37 cellular contexts compared by ENCODE assay signal in genomic region chr20:2335096-2335495, GRCh38. TPM values are rescaled to one million over a fixed set of nuclear protein-coding genes. Genes with fewer than 3 reads are reported as not detected.
"Had no signal": no experiment of that assay in that cellular context is flagged by ENCODE, and none has a peak within 500 bp of the region (broad histone marks: within the 10 kb centered on the region; RNA-seq: fewer than 3 reads in every experiment).

No MANE protein-coding gene starts in this region.

- H3K27ac ChIP-seq: cardiac muscle cell, Peyer's patch, RWPE1, VCaP had no signal

- H3K27me3 ChIP-seq: cardiac muscle cell, Peyer's patch had no signal

- H3K27ac Mint-ChIP-seq: activated CD4-positive, alpha-beta memory T cell treated with anti-CD3 and anti-CD28 coated beads, Interleukin-2, amount 10 ng/mL, durations not matched to agents 7 days and 5 days; activated naive CD8-positive, alpha-beta T cell treated with anti-CD3 and anti-CD28 coated beads for 36 hours; activated T-cell treated with anti-CD3 and anti-CD28 coated beads, Interleukin-2, amount 50 U/mL, for 72 hours; activated T-helper 17 cell treated with anti-CD3 and anti-CD28 coated beads, Interleukin-2, amount 50 U/mL, for 72 hours had no signal

- H3K9me3 Mint-ChIP-seq: activated CD4-positive, alpha-beta memory T cell treated with anti-CD3 and anti-CD28 coated beads, Interleukin-2, amount 10 ng/mL, durations not matched to agents 7 days and 5 days; activated naive CD8-positive, alpha-beta T cell treated with anti-CD3 and anti-CD28 coated beads for 36 hours; activated T-cell treated with anti-CD3 and anti-CD28 coated beads, Interleukin-2, amount 50 U/mL, for 72 hours; activated T-helper 17 cell treated with anti-CD3 and anti-CD28 coated beads, Interleukin-2, amount 50 U/mL, for 72 hours had no signal

- H3K4me3 ChIP-seq: cardiac muscle cell, Peyer's patch had no signal

- DNase-seq: activated CD4-positive, alpha-beta memory T cell treated with anti-CD3 and anti-CD28 coated beads, Interleukin-2, amount 10 ng/mL, durations not matched to agents 7 days and 5 days; activated CD4-positive, alpha-beta T cell treated with anti-CD3 and anti-CD28 coated beads for 1 hour; activated CD4-positive, alpha-beta T cell treated with anti-CD3 and anti-CD28 coated beads for 48 hours; activated CD4-positive, CD25-positive, alpha-beta regulatory T cell; activated effector memory CD4-positive, alpha-beta T cell treated with anti-CD3 and anti-CD28 coated beads, Interleukin-2, amount 50 U/mL, for 16 hours; activated naive CD4-positive, alpha-beta T cell; activated naive CD4-positive, alpha-beta T cell treated with anti-CD3 and anti-CD28 coated beads, Interleukin-2, amount 50 U/mL, for 16 hours; activated naive CD8-positive, alpha-beta T cell treated with anti-CD3 and anti-CD28 coated beads for 36 hours; activated T-cell treated with anti-CD3 and anti-CD28 coated beads, Interleukin-2, amount 50 U/mL, for 72 hours; amniotic stem cell; aorta; Kasumi-1; KG1; MM.1S; MV-4-11; NCI-H1092; NCI-H1436 treated with DMSO at 0.1 percent for 48 hours; NCI-H1694 treated with DMSO at 0.1 percent for 48 hours; NCI-H2029; NCI-H345; NCI-H524 treated with DMSO at 0.1 percent for 48 hours; NK-92 treated with Interleukin-12 subunit alpha and Interleukin-12 subunit beta, amount 100 ng/mL, for 24 hours; PC-3; Peyer's patch; SIG-M5; SW 1271; T-helper 1 cell; T-helper 2 cell; T-helper 9 cell had no signal

- H3K4me1 Mint-ChIP-seq: activated CD4-positive, alpha-beta memory T cell treated with anti-CD3 and anti-CD28 coated beads, Interleukin-2, amount 10 ng/mL, durations not matched to agents 7 days and 5 days; activated naive CD8-positive, alpha-beta T cell treated with anti-CD3 and anti-CD28 coated beads for 36 hours; activated T-helper 17 cell treated with anti-CD3 and anti-CD28 coated beads, Interleukin-2, amount 50 U/mL, for 72 hours had no signal

- H3K9me3 ChIP-seq: Peyer's patch had no signal

- H3K27me3 Mint-ChIP-seq: activated naive CD8-positive, alpha-beta T cell treated with anti-CD3 and anti-CD28 coated beads for 36 hours; activated T-helper 17 cell treated with anti-CD3 and anti-CD28 coated beads, Interleukin-2, amount 50 U/mL, for 72 hours had no signal

- H3K36me3 ChIP-seq: cardiac muscle cell, Peyer's patch had no signal

- H3K36me3 Mint-ChIP-seq: activated naive CD8-positive, alpha-beta T cell treated with anti-CD3 and anti-CD28 coated beads for 36 hours had no signal

- H3K4me1 ChIP-seq: Peyer's patch had no signal

- H3K4me3 Mint-ChIP-seq: activated CD4-positive, alpha-beta memory T cell treated with anti-CD3 and anti-CD28 coated beads, Interleukin-2, amount 10 ng/mL, durations not matched to agents 7 days and 5 days; activated naive CD8-positive, alpha-beta T cell treated with anti-CD3 and anti-CD28 coated beads for 36 hours; activated T-cell treated with anti-CD3 and anti-CD28 coated beads, Interleukin-2, amount 50 U/mL, for 72 hours; activated T-helper 17 cell treated with anti-CD3 and anti-CD28 coated beads, Interleukin-2, amount 50 U/mL, for 72 hours had no signal

RNA-seq across cellular contexts. Expression of gene TGM3, which starts 39.3 kb away (rescaled TPM):
- total RNA-seq: activated CD4-positive, alpha-beta memory T cell treated with anti-CD3 and anti-CD28 coated beads, Interleukin-2, amount 10 ng/mL, durations not matched to agents 7 days and 5 days; activated CD8-positive, alpha-beta memory T cell treated with anti-CD3 and anti-CD28 coated beads for 36 hours; activated naive CD8-positive, alpha-beta T cell treated with anti-CD3 and anti-CD28 coated beads for 36 hours; activated T-cell treated with anti-CD3 and anti-CD28 coated beads, Interleukin-2, amount 50 U/mL, for 72 hours; aorta; cardiac muscle cell; PC-3; Right ventricle myocardium inferior; SK-MEL-5 had no signal

RNA-seq across cellular contexts. Expression of gene TGM6, which starts 45.6 kb away (rescaled TPM):
- total RNA-seq: activated CD4-positive, alpha-beta memory T cell treated with anti-CD3 and anti-CD28 coated beads, Interleukin-2, amount 10 ng/mL, durations not matched to agents 7 days and 5 days; activated CD8-positive, alpha-beta memory T cell treated with anti-CD3 and anti-CD28 coated beads for 36 hours; activated naive CD8-positive, alpha-beta T cell treated with anti-CD3 and anti-CD28 coated beads for 36 hours; activated T-cell treated with anti-CD3 and anti-CD28 coated beads, Interleukin-2, amount 50 U/mL, for 72 hours; activated T-helper 17 cell treated with anti-CD3 and anti-CD28 coated beads, Interleukin-2, amount 50 U/mL, for 72 hours; aorta; cardiac muscle cell; NCI-H460; PC-3; Peyer's patch; Right ventricle myocardium inferior; SK-MEL-5 had no signal
